ENCODE assay signal across 1 cellular context in genomic region chr17:70138309-70138865, GRCh38.
TF ChIP-seq lines count a peak whose summit lies in the region.

No MANE protein-coding gene starts in this region.

TF ChIP-seq in K562, 482 proteins besides CTCF, POLR2A, EP300 and RAD21 (continued from another document):
- TF ChIP-seq, protein P1, sequence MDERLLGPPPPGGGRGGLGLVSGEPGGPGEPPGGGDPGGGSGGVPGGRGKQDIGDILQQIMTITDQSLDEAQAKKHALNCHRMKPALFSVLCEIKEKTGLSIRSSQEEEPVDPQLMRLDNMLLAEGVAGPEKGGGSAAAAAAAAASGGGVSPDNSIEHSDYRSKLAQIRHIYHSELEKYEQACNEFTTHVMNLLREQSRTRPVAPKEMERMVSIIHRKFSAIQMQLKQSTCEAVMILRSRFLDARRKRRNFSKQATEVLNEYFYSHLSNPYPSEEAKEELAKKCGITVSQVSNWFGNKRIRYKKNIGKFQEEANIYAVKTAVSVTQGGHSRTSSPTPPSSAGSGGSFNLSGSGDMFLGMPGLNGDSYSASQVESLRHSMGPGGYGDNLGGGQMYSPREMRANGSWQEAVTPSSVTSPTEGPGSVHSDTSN (CRISPR knock-in tag; IDR thresholded peaks at IDR 0.05; ENCODE audit: low read depth) = no peak
- TF ChIP-seq, protein P1 (tag; conservative IDR thresholded peaks at IDR 0.05; ENCODE audit: low read depth) = peak; percentile 42; the same call in 1 of the 2 replicates
